Comparison of ENCODE assay signal across 22 cellular contexts in the genomic region with DNA sequence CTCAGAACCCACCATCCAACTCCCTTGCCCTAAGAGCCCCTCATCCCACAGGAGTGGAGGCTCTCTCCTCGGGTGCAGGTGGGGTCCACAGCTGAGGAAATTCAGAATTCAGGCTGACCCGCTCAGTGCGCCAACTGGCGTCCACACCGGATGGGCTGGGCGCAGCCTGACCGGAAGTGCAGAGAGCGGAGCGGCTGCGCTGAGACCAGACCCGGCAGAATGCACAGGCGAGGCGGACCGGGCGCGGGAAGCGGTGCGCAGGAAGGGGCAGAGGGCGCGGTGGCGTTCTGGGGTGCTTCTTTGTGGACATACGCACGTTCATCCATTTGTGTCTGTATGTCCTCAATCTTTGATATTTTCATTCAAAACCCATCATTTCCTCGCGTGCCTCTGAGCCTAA.
DNase-seq lines count a peak whose midpoint lies in the region; ATAC-seq and TF ChIP-seq lines count a peak whose summit lies in the region.
"Had no signal": no experiment of that assay in that cellular context is flagged by ENCODE, and none has a peak within 500 bp of the region (broad histone marks: within the 10 kb centered on the region; RNA-seq: fewer than 3 reads in every experiment).

No MANE protein-coding gene starts in this region.

- H3K4me1 Mint-ChIP-seq in T-helper 17 cell, result no peaks in the 10 kb centered on the region
- H3K4me1 Mint-ChIP-seq: activated CD4-positive, alpha-beta T cell treated with anti-CD3 and anti-CD28 coated beads, Interleukin-2, amount 10 ng/mL, durations not matched to agents 24 days and 14 days; nephron had no signal

- no peaks in the 10 kb centered on the region for H3K27me3 Mint-ChIP-seq in T-helper 17 cell
- H3K27me3 Mint-ChIP-seq: activated CD4-positive, alpha-beta T cell treated with anti-CD3 and anti-CD28 coated beads, Interleukin-2, amount 10 ng/mL, durations not matched to agents 24 days and 14 days had no signal

- no peak overlapping the region for H3K27ac Mint-ChIP-seq in T-helper 17 cell
- H3K27ac Mint-ChIP-seq: activated CD4-positive, alpha-beta T cell treated with anti-CD3 and anti-CD28 coated beads, Interleukin-2, amount 10 ng/mL, durations not matched to agents 24 days and 14 days; activated naive CD4-positive, alpha-beta T cell treated with anti-CD3 and anti-CD28 coated beads, Interleukin-2, amount 50 U/mL, for 72 hours; nephron; stimulated activated effector memory CD8-positive, alpha-beta T cell treated with anti-CD3 and anti-CD28 coated beads, Interleukin-12 subunit alpha, Interleukin-12 subunit beta, amount 100 ng/mL, for 72 hours had no signal

- H3K4me3 ChIP-seq in endocrine pancreas (ENCODE audit: control insufficient read depth, insufficient read depth, low read length), result peak overlapping the region; percentile 35
- peak overlapping the region; percentile 29 for H3K4me3 ChIP-seq in retinal pigment epithelial cell (ENCODE audit: low read length)
- H3K4me3 ChIP-seq: colonic mucosa had no signal

- no peaks in the 10 kb centered on the region for H3K27me3 ChIP-seq in endocrine pancreas (ENCODE audit: control insufficient read depth, insufficient read depth, low read length)
- H3K27me3 ChIP-seq: brain microvascular endothelial cell, colonic mucosa had no signal

- H3K9me3 ChIP-seq in endocrine pancreas (ENCODE audit: control insufficient read depth, low read length) (no peaks in the 10 kb centered on the region), T-helper 17 cell (ENCODE audit: control insufficient read depth, low read length, poor library complexity, severe bottlenecking) (no peaks in the 10 kb centered on the region)
- H3K9me3 ChIP-seq: colonic mucosa had no signal

- no peak overlapping the region for H3K4me3 Mint-ChIP-seq in T-helper 17 cell
- H3K4me3 Mint-ChIP-seq: activated CD4-positive, alpha-beta T cell treated with anti-CD3 and anti-CD28 coated beads, Interleukin-2, amount 10 ng/mL, durations not matched to agents 24 days and 14 days; nephron; stimulated activated effector memory CD8-positive, alpha-beta T cell treated with anti-CD3 and anti-CD28 coated beads, Interleukin-12 subunit alpha, Interleukin-12 subunit beta, amount 100 ng/mL, for 72 hours had no signal

- peaks cover 2% of the 10 kb centered on the region for H3K36me3 Mint-ChIP-seq in T-helper 17 cell (ENCODE audit: low read depth)
- H3K36me3 Mint-ChIP-seq: stimulated activated effector memory CD8-positive, alpha-beta T cell treated with anti-CD3 and anti-CD28 coated beads, Interleukin-12 subunit alpha, Interleukin-12 subunit beta, amount 100 ng/mL, for 72 hours had no signal

- H3K4me1 ChIP-seq in endocrine pancreas (ENCODE audit: control insufficient read depth, insufficient read depth, low read length), result no peaks in the 10 kb centered on the region
- H3K4me1 ChIP-seq: colonic mucosa had no signal

- DNase-seq in GM03348 (ENCODE audit: low spot score) (peak; percentile 10), retinal pigment epithelial cell (ENCODE audit: low read depth) (no peak), GDM1 (lab: John Stamatoyannopoulos, UW) (no peak), T-helper 17 cell (no peak)
- DNase-seq: activated CD4-positive, alpha-beta T cell treated with anti-CD3 and anti-CD28 coated beads, Interleukin-2, amount 10 ng/mL, durations not matched to agents 24 days and 14 days; brain microvascular endothelial cell; colonic mucosa; glutamatergic neuron; KBM-7; left colon; midbrain; NCI-H146; NCI-H526; small intestine; stimulated activated CD4-positive, alpha-beta T cell treated with anti-CD3 and anti-CD28 coated beads, Interleukin-2, amount 100 ng/mL, for 24 hours had no signal

- peak; percentile 40 for ATAC-seq in SK-N-SH treated with all-trans-retinoic acid at 6 μM for 48 hours
- no peak for ATAC-seq in HG03378 (IDR thresholded peaks at IDR 0.05; ENCODE audit: unreplicated experiment)
- ATAC-seq in T-helper 17 cell, result no peak
- ATAC-seq in GM21526 (IDR thresholded peaks at IDR 0.05; ENCODE audit: low FRiP score, unreplicated experiment), result no peak
- ATAC-seq: activated naive CD4-positive, alpha-beta T cell treated with anti-CD3 and anti-CD28 coated beads, Interleukin-2, amount 50 U/mL, for 72 hours; left colon; stimulated activated effector memory CD8-positive, alpha-beta T cell treated with anti-CD3 and anti-CD28 coated beads, Interleukin-12 subunit alpha, Interleukin-12 subunit beta, amount 100 ng/mL, for 72 hours had no signal

- H3K36me3 ChIP-seq in endocrine pancreas (ENCODE audit: control insufficient read depth, insufficient read depth, low read length), result no peaks in the 10 kb centered on the region
- H3K36me3 ChIP-seq: brain microvascular endothelial cell, colonic mucosa had no signal

- TF ChIP-seq CTCF in retinal pigment epithelial cell (conservative IDR thresholded peaks at IDR 0.05; ENCODE audit: low read depth, low read length), result no peak

- no peak overlapping the region for H3K9ac ChIP-seq in endocrine pancreas (ENCODE audit: control insufficient read depth, insufficient read depth, low read length)

TF ChIP-seq in SK-N-SH treated with all-trans-retinoic acid at 6 μM for 48 hours, 23 proteins besides CTCF, POLR2A, EP300 and RAD21 (continues in another document):
- TF ChIP-seq, protein P1, sequence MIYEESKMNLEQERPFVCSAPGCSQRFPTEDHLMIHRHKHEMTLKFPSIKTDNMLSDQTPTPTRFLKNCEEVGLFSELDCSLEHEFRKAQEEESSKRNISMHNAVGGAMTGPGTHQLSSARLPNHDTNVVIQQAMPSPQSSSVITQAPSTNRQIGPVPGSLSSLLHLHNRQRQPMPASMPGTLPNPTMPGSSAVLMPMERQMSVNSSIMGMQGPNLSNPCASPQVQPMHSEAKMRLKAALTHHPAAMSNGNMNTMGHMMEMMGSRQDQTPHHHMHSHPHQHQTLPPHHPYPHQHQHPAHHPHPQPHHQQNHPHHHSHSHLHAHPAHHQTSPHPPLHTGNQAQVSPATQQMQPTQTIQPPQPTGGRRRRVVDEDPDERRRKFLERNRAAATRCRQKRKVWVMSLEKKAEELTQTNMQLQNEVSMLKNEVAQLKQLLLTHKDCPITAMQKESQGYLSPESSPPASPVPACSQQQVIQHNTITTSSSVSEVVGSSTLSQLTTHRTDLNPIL (CRISPR knock-in tag; IDR thresholded peaks at IDR 0.05; ENCODE audit: low read depth), result no peak
- TF ChIP-seq, protein P2, sequence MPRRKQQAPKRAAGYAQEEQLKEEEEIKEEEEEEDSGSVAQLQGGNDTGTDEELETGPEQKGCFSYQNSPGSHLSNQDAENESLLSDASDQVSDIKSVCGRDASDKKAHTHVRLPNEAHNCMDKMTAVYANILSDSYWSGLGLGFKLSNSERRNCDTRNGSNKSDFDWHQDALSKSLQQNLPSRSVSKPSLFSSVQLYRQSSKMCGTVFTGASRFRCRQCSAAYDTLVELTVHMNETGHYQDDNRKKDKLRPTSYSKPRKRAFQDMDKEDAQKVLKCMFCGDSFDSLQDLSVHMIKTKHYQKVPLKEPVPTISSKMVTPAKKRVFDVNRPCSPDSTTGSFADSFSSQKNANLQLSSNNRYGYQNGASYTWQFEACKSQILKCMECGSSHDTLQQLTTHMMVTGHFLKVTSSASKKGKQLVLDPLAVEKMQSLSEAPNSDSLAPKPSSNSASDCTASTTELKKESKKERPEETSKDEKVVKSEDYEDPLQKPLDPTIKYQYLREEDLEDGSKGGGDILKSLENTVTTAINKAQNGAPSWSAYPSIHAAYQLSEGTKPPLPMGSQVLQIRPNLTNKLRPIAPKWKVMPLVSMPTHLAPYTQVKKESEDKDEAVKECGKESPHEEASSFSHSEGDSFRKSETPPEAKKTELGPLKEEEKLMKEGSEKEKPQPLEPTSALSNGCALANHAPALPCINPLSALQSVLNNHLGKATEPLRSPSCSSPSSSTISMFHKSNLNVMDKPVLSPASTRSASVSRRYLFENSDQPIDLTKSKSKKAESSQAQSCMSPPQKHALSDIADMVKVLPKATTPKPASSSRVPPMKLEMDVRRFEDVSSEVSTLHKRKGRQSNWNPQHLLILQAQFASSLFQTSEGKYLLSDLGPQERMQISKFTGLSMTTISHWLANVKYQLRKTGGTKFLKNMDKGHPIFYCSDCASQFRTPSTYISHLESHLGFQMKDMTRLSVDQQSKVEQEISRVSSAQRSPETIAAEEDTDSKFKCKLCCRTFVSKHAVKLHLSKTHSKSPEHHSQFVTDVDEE (CRISPR knock-in tag; IDR thresholded peaks at IDR 0.05), result no peak
- TF ChIP-seq TOX (CRISPR knock-in tag; IDR thresholded peaks at IDR 0.05; ENCODE audit: borderline replicate concordance) (no peak), OSR1 (CRISPR knock-in tag; IDR thresholded peaks at IDR 0.05) (no peak), ZNF565 (CRISPR knock-in tag; conservative IDR thresholded peaks at IDR 0.05; ENCODE audit: low read depth) (no peak), ESRRG (CRISPR knock-in tag; IDR thresholded peaks at IDR 0.05) (no peak), ZNF70 (CRISPR knock-in tag; IDR thresholded peaks at IDR 0.05) (no peak), SNAI2 (CRISPR knock-in tag; IDR thresholded peaks at IDR 0.05) (no peak)
- TF ChIP-seq, protein P3, sequence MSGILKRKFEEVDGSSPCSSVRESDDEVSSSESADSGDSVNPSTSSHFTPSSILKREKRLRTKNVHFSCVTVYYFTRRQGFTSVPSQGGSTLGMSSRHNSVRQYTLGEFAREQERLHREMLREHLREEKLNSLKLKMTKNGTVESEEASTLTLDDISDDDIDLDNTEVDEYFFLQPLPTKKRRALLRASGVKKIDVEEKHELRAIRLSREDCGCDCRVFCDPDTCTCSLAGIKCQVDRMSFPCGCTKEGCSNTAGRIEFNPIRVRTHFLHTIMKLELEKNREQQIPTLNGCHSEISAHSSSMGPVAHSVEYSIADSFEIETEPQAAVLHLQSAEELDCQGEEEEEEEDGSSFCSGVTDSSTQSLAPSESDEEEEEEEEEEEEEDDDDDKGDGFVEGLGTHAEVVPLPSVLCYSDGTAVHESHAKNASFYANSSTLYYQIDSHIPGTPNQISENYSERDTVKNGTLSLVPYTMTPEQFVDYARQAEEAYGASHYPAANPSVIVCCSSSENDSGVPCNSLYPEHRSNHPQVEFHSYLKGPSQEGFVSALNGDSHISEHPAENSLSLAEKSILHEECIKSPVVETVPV (CRISPR knock-in tag; IDR thresholded peaks at IDR 0.05), result no peak
- TF ChIP-seq, protein P4, sequence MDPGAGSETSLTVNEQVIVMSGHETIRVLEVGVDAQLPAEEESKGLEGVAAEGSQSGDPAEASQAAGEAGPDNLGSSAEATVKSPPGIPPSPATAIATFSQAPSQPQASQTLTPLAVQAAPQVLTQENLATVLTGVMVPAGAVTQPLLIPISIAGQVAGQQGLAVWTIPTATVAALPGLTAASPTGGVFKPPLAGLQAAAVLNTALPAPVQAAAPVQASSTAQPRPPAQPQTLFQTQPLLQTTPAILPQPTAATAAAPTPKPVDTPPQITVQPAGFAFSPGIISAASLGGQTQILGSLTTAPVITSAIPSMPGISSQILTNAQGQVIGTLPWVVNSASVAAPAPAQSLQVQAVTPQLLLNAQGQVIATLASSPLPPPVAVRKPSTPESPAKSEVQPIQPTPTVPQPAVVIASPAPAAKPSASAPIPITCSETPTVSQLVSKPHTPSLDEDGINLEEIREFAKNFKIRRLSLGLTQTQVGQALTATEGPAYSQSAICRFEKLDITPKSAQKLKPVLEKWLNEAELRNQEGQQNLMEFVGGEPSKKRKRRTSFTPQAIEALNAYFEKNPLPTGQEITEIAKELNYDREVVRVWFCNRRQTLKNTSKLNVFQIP (CRISPR knock-in tag; IDR thresholded peaks at IDR 0.05; ENCODE audit: borderline replicate concordance, low read depth), result no peak
